12 cellular contexts compared by ENCODE assay signal in genomic region chr3:159158213-159158612, GRCh38.
DNase-seq lines count a peak whose midpoint lies in the region; ATAC-seq and TF ChIP-seq lines count a peak whose summit lies in the region.
"Had no signal": no experiment of that assay in that cellular context is flagged by ENCODE, and none has a peak within 500 bp of the region (broad histone marks: within the 10 kb centered on the region; RNA-seq: fewer than 3 reads in every experiment).

No MANE protein-coding gene starts in this region.

- ATAC-seq in GM18867 (IDR thresholded peaks at IDR 0.05; ENCODE audit: unreplicated experiment) = peak; percentile 49
- no peak for ATAC-seq in GM21825 (IDR thresholded peaks at IDR 0.05; ENCODE audit: unreplicated experiment)

- H3K27ac ChIP-seq in Karpas-422 (ENCODE audit: low read length) (no peak overlapping the region), mammary epithelial cell (ENCODE audit: insufficient read depth, low read depth, low read length) (no peak overlapping the region), suprapubic skin (no peak overlapping the region)
- H3K27ac ChIP-seq: left ventricle myocardium inferior had no signal

- no peaks in the 10 kb centered on the region for H3K36me3 ChIP-seq in Karpas-422 (ENCODE audit: insufficient read depth, low read length)
- H3K36me3 ChIP-seq in mammary epithelial cell (ENCODE audit: insufficient read depth, low read length) = no peaks in the 10 kb centered on the region
- no peaks in the 10 kb centered on the region for H3K36me3 ChIP-seq in suprapubic skin
- H3K36me3 ChIP-seq: left ventricle myocardium inferior had no signal

- no peak for TF ChIP-seq EP300 in suprapubic skin (IDR thresholded peaks at IDR 0.05)

- intact Hi-C loops in mammary epithelial cell (cut with micrococcal nuclease) = loop anchor here (2.0 kb wide), 1 partner anchor 95 kb away; no protein-coding TSS in a partner anchor

- no peak for TF ChIP-seq POLR2A in suprapubic skin (IDR thresholded peaks at IDR 0.05)

- no peak overlapping the region for H3K4me3 ChIP-seq in Karpas-422 (ENCODE audit: low read length)
- H3K4me3 ChIP-seq in mammary epithelial cell (replicated peaks in 1 of 3; ENCODE audit: insufficient read depth in 1 of 3, low read depth in 2 of 3, low read length in 3 of 3) = no peak overlapping the region
- H3K4me3 ChIP-seq in suprapubic skin = no peak overlapping the region
- H3K4me3 ChIP-seq: left ventricle myocardium inferior had no signal

- H3K4me1 Mint-ChIP-seq in endothelial cell (ENCODE audit: unreplicated experiment) = no peaks in the 10 kb centered on the region
- H3K4me1 Mint-ChIP-seq: nephron had no signal

- H2AFZ ChIP-seq in Karpas-422 (ENCODE audit: low read length) = no peak overlapping the region
- no peak overlapping the region for H2AFZ ChIP-seq in mammary epithelial cell (ENCODE audit: low read depth, low read length)

- CTCF ChIA-PET in mammary epithelial cell (lab: Charles Lee; ENCODE audit: low non-redundant PET) = interaction anchor here (0.6 kb wide), 3 partner anchors 197 to 1701 kb away, joined by 3 to 5 read pairs (median 4); no protein-coding TSS in a partner anchor

- in situ Hi-C loops in mammary epithelial cell (cut with MboI; ENCODE audit: low sequenced_read_pairs in 2 of 2) = no loop called here

- H3K4me2 ChIP-seq in Karpas-422 (ENCODE audit: low read depth, low read length, poor library complexity, severe bottlenecking) (no peak overlapping the region), mammary epithelial cell (ENCODE audit: insufficient read depth, low read depth, low read length) (no peak overlapping the region)

- H3K79me2 ChIP-seq in Karpas-422 (ENCODE audit: low read length) (no peaks in the 10 kb centered on the region), mammary epithelial cell (ENCODE audit: insufficient read depth, low read length) (no peaks in the 10 kb centered on the region)

- BruUV-seq in mammary epithelial cell (replicated peaks; lab: Mats Ljungman, UMichigan) = no TSS peak

- H3K9ac ChIP-seq in Karpas-422 (ENCODE audit: low read length) (no peak overlapping the region), mammary epithelial cell (ENCODE audit: insufficient read depth, low read length) (no peak overlapping the region)

- H3K4me1 ChIP-seq in Karpas-422 (ENCODE audit: low read length) (no peaks in the 10 kb centered on the region), mammary epithelial cell (ENCODE audit: insufficient read depth, low read length) (peaks cover 12% of the 10 kb centered on the region), suprapubic skin (no peaks in the 10 kb centered on the region)
- H3K4me1 ChIP-seq: left ventricle myocardium inferior had no signal

- no peak overlapping the region for H3K27ac Mint-ChIP-seq in endothelial cell (ENCODE audit: unreplicated experiment)
- H3K27ac Mint-ChIP-seq: CD4-positive, alpha-beta T cell; nephron had no signal

- peak; percentile 43 for TF ChIP-seq CTCF in mammary epithelial cell (conservative IDR thresholded peaks at IDR 0.05 in 1 of 2, IDR thresholded peaks at IDR 0.05 in 1 of 2; ENCODE audit: extremely low read depth in 1 of 2, insufficient read depth in 1 of 2, low read depth in 1 of 2, low read length in 2 of 2)
- no peak for TF ChIP-seq CTCF in endothelial cell (IDR thresholded peaks at IDR 0.05; ENCODE audit: unreplicated experiment)
- no peak for TF ChIP-seq CTCF in suprapubic skin (IDR thresholded peaks at IDR 0.05)

- peaks cover 1% of the 10 kb centered on the region for H3K27me3 Mint-ChIP-seq in endothelial cell (ENCODE audit: unreplicated experiment)
- H3K27me3 Mint-ChIP-seq: CD4-positive, alpha-beta T cell had no signal

- dilution Hi-C loops in mammary epithelial cell (cut with HindIII; ENCODE audit: low sequenced_read_pairs) = no loop called here

- no peak overlapping the region for H3K4me3 Mint-ChIP-seq in endothelial cell (ENCODE audit: unreplicated experiment)
- H3K4me3 Mint-ChIP-seq: CD4-positive, alpha-beta T cell; nephron had no signal

- no peaks in the 10 kb centered on the region for H3K9me2 ChIP-seq in Karpas-422 (replicated peaks; ENCODE audit: insufficient read depth, low read length)

- no peaks in the 10 kb centered on the region for H3K36me3 Mint-ChIP-seq in endothelial cell (ENCODE audit: low read depth, unreplicated experiment)

- H3K9me3 ChIP-seq in Karpas-422 (ENCODE audit: low read length) = no peaks in the 10 kb centered on the region
- H3K9me3 ChIP-seq in mammary epithelial cell (replicated peaks; ENCODE audit: insufficient read depth, low read length) = no peaks in the 10 kb centered on the region
- H3K9me3 ChIP-seq in suprapubic skin = no peaks in the 10 kb centered on the region
- H3K9me3 ChIP-seq: left ventricle myocardium inferior had no signal

- 0% methylated on average over 2 of the region's 2 CpGs for WGBS in mammary epithelial cell (ENCODE audit: low coverage, missing lambda C conversion rate)
- 37% methylated on average over 2 of the region's 2 CpGs for WGBS in suprapubic skin

- DNase-seq in Karpas-422 (peak; percentile 41), mammary epithelial cell (peak; percentile 95), myocyte (ENCODE audit: low read depth) (peak; percentile 43), endothelial cell (ENCODE audit: low spot score) (no peak), suprapubic skin (ENCODE audit: low spot score in 2 of 2) (no peak)
- DNase-seq: activated CD4-positive, alpha-beta T cell treated with anti-CD3 and anti-CD28 coated beads, Interleukin-2, amount 50 U/mL, for 1 hour; CD4-positive, alpha-beta T cell; effector memory CD4-positive, alpha-beta T cell; left ventricle myocardium inferior had no signal

- no peaks in the 10 kb centered on the region for H4K20me1 ChIP-seq in Karpas-422 (ENCODE audit: insufficient read depth, low read depth, low read length)
- no peaks in the 10 kb centered on the region for H4K20me1 ChIP-seq in mammary epithelial cell (ENCODE audit: insufficient read depth, low read length)

- H3K27me3 ChIP-seq in Karpas-422 (ENCODE audit: low read length) (no peaks in the 10 kb centered on the region), mammary epithelial cell (ENCODE audit: insufficient read depth, low read length) (no peaks in the 10 kb centered on the region), suprapubic skin (no peaks in the 10 kb centered on the region)

- no peaks in the 10 kb centered on the region for H3K9me3 Mint-ChIP-seq in endothelial cell (ENCODE audit: unreplicated experiment)
- H3K9me3 Mint-ChIP-seq: CD4-positive, alpha-beta T cell; nephron had no signal

Comparison
In these comparisons a context has a peak if more than half of its experiments do, and no peak if none do; other contexts are left out.
1. DNase-seq: peak in Karpas-422 (single experiment), mammary epithelial cell (single experiment) and myocyte (single experiment); none in endothelial cell (single experiment) and suprapubic skin (0 of 2).
2. CTCF ChIP-seq: peak in mammary epithelial cell (2 of 2); none in endothelial cell (single experiment) and suprapubic skin (0 of 2).